8 cellular contexts compared by ENCODE assay signal in the genomic region with DNA sequence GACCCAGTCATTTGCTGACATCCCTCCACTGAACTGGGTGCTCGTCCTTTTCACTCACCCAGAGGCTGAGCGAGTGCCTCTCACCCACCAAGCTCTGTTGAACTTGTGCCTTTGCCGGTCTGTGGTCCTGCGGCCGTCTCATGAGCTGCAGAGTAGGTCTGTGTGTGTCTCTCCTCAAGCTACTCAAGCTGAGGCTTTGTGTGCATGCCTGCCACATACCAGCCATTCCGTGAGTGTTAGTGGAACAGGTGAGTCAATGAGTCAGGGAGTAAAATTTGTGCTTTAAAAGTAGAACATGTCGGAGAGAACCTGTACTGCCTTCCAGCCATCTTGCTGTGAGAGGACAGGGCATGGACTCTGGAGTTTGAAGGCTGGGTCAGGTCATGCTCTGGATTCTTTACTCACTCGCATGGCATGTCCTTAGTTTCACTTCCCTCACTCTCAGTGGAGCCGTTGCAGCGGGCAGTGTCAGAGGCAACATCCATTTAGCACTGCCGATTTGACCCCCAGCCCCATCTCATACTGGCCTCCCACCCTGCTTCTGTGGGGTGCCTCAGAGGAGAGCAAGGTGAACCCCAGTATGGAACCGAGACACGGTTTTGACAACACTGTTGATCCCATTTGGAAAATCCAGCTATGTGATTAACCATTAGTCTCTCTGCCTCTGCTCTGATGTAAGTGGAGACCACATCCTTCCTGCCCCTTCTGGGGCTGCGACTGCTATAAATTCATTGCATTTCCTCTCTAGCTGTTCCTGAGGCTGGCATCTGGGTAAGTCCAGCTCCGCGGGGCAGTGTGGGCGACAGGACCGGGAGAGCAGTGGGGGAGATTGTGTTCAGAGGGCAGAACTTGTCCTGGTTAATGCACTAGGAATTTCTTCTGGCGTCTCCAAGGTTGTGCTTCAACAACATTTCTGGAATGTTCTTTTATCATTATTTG. TPM values are rescaled to one million over a fixed set of nuclear protein-coding genes. Genes with fewer than 3 reads are reported as not detected.
DNase-seq lines count a peak whose midpoint lies in the region; ATAC-seq and TF ChIP-seq lines count a peak whose summit lies in the region.

Gene NLRP3 (plus strand): TSS at position 751 of the 939 bp plus-strand sequence. CDS start 2,628 bp downstream, outside the sequence.

- peaks cover 48% of the 10 kb centered on the region for H3K4me1 Mint-ChIP-seq in activated CD4-positive, alpha-beta memory T cell treated with anti-CD3 and anti-CD28 coated beads for 36 hours (ENCODE audit: low read depth)

- peak within 1 kb of the TSS; percentile 72 for H3K4me3 Mint-ChIP-seq in activated CD4-positive, alpha-beta memory T cell treated with anti-CD3 and anti-CD28 coated beads for 36 hours

- DNase-seq in LoVo (ENCODE audit: low spot score) (peak; percentile 6), fibroblast of the aortic adventitia (ENCODE audit: low read depth) (peak; percentile 27), sciatic nerve (ENCODE audit: low spot score) (peak; percentile 66), NCI-H2196 (lab: John Stamatoyannopoulos, UW; ENCODE audit: unreplicated experiment) (no peak), BE2C (no peak)
- peak; percentile 59 for DNase-seq in activated CD4-positive, alpha-beta memory T cell treated with anti-CD3 and anti-CD28 coated beads for 36 hours

- peaks cover 9% of the 10 kb centered on the region for H3K36me3 Mint-ChIP-seq in activated CD4-positive, alpha-beta memory T cell treated with anti-CD3 and anti-CD28 coated beads for 36 hours

- ATAC-seq in GM18873 (IDR thresholded peaks at IDR 0.05; ENCODE audit: low FRiP score, unreplicated experiment), result peak; percentile 56
- ATAC-seq in sciatic nerve, result peak; percentile 86
- ATAC-seq in HG02678 (IDR thresholded peaks at IDR 0.05; ENCODE audit: unreplicated experiment), result no peak

- CTCF ChIA-PET in activated CD4-positive, alpha-beta memory T cell treated with anti-CD3 and anti-CD28 coated beads for 36 hours (lab: Charles Lee), result interaction anchor here (2.5 to 3.7 kb wide), 2 partner anchors 26 to 43 kb away, joined by 6 to 20 read pairs; no protein-coding TSS in a partner anchor

- peak within 1 kb of the TSS; percentile 60 for H3K27ac Mint-ChIP-seq in activated CD4-positive, alpha-beta memory T cell treated with anti-CD3 and anti-CD28 coated beads for 36 hours

- no peaks in the 10 kb centered on the region for H3K9me3 ChIP-seq in BE2C

- intact Hi-C loops in activated CD4-positive, alpha-beta memory T cell treated with anti-CD3 and anti-CD28 coated beads for 36 hours (cut with micrococcal nuclease), result no loop called here
- intact Hi-C loops in sciatic nerve (cut with DNase I), result no loop called here

- TF ChIP-seq CTCF in fibroblast of the aortic adventitia (IDR thresholded peaks at IDR 0.05; ENCODE audit: insufficient read depth, low read length), result no peak
- no peak for TF ChIP-seq CTCF in BE2C (IDR thresholded peaks at IDR 0.05; ENCODE audit: low read depth, low read length)

- H3K4me1 ChIP-seq in BE2C, result no peaks in the 10 kb centered on the region

- no peaks in the 10 kb centered on the region for H3K36me3 ChIP-seq in BE2C

- peak within 1 kb of the TSS; percentile 37 for H3K4me3 ChIP-seq in fibroblast of the aortic adventitia (ENCODE audit: low read depth, low read length)
- H3K4me3 ChIP-seq in BE2C (ENCODE audit: low read depth, low read length), result no peak within 1 kb of the TSS

- peaks cover 6% of the 10 kb centered on the region for H3K27me3 Mint-ChIP-seq in activated CD4-positive, alpha-beta memory T cell treated with anti-CD3 and anti-CD28 coated beads for 36 hours

- H3K27me3 ChIP-seq in BE2C, result 0 out of 2 replicates have a peak, but pooled peaks cover 3% of the 10 kb centered on the region

- POLR2A ChIA-PET in activated CD4-positive, alpha-beta memory T cell treated with anti-CD3 and anti-CD28 coated beads for 36 hours (lab: Charles Lee), result interaction anchor here (1.2 kb wide), 1 partner anchor 25 kb away, joined by 4 read pairs; no protein-coding TSS in a partner anchor

- H3K9me3 Mint-ChIP-seq in activated CD4-positive, alpha-beta memory T cell treated with anti-CD3 and anti-CD28 coated beads for 36 hours, result no peaks in the 10 kb centered on the region

RNA-seq across cellular contexts. Expression of gene NLRP3, which starts in this region (rescaled TPM):
- 1 to 10 TPM in 1 of 2 experiments, under 1 TPM in 1; 0.97 to 1.5 TPM for total RNA-seq in activated CD4-positive, alpha-beta memory T cell treated with anti-CD3 and anti-CD28 coated beads for 36 hours
- under 0.01 TPM in 1 of 2 replicates, not detected in the other for total RNA-seq in fibroblast of the aortic adventitia (ENCODE audit: low replicate concordance)
- total RNA-seq in sciatic nerve, result 6.6 TPM
- polyA plus RNA-seq in BE2C (2012; ENCODE audit: insufficient read depth, insufficient read length, low read depth), result not detected

Comparison
In these comparisons a context has a peak if more than half of its experiments do, and no peak if none do; other contexts are left out.
1. Peak in DNase-seq and H3K4me3 ChIP-seq in fibroblast of the aortic adventitia; RNA of the gene not detected or under 1 TPM.
2. DNase-seq: peak in LoVo (single experiment), activated CD4-positive, alpha-beta memory T cell treated with anti-CD3 and anti-CD28 coated beads for 36 hours (single experiment) and sciatic nerve (single experiment); none in NCI-H2196 (single experiment) and BE2C (single experiment).